1 cellular context compared by ENCODE assay signal in the genomic region with DNA sequence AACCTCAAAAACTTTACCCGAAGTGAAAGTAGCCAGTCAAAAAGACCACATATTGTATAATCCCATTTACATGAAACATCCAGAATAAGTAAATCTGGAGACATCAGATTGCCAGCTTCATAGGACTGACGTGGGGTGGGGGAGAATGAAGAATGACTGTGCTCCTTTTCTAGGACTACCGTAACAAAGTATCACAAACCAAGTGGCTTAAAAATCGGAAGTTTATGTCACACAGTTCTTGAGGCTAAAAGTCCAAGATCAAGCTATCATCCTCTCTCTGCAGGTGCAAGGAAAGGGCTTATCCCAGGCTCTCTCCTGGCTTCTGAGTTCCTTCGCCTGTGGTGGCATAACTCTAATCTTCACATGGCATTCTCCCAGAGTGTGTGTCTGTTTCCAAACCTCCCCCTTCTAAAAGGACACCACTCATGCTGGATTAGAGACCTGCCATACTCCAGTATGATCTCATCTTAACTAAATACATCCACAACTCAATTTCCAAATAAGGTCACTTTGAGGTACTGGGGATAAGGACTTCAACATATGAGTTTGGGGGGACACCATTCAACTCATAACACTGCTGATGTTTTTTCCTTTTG.
TF ChIP-seq lines count a peak whose summit lies in the region.

No MANE protein-coding gene starts in this region.

TF ChIP-seq in SK-N-SH, 30 proteins besides CTCF, POLR2A, EP300 and RAD21 (continued from another document):
- TF ChIP-seq REST (IDR thresholded peaks at IDR 0.05; ENCODE audit: low read depth, low read length) (no peak), FOSL2 (IDR thresholded peaks at IDR 0.05; ENCODE audit: borderline replicate concordance, low read depth) (no peak), TEAD4 (IDR thresholded peaks at IDR 0.05; ENCODE audit: borderline replicate concordance, insufficient read depth) (no peak), MXI1 (IDR thresholded peaks at IDR 0.05; ENCODE audit: low read depth, low read length) (no peak), TAF1 (IDR thresholded peaks at IDR 0.05; ENCODE audit: borderline replicate concordance, low read depth, low read length) (no peak), JUND (IDR thresholded peaks at IDR 0.05) (no peak), TCF12 (IDR thresholded peaks at IDR 0.05) (no peak), ZBTB33 (IDR thresholded peaks at IDR 0.05; ENCODE audit: borderline replicate concordance, low read depth) (no peak), GATA2 (CRISPR knock-in tag; IDR thresholded peaks at IDR 0.05) (no peak), MEF2A (IDR thresholded peaks at IDR 0.05; ENCODE audit: borderline replicate concordance, low read depth) (no peak), RXRA (IDR thresholded peaks at IDR 0.05; ENCODE audit: borderline replicate concordance, low read depth) (no peak), FOXM1 (IDR thresholded peaks at IDR 0.05; ENCODE audit: low read depth) (no peak)
